ENCODE assay signal across 10 cellular contexts in genomic region chr17:61249649-61250301, GRCh38.
A peak's percentile ranks its signal among the peaks of the same experiment; 100 is the strongest.
DNase-seq lines count a peak whose midpoint lies in the region; ATAC-seq, FAIRE-seq and TF ChIP-seq lines count a peak whose summit lies in the region.
"Had no signal": no experiment of that assay in that cellular context is flagged by ENCODE, and none has a peak within 500 bp of the region (broad histone marks: within the 10 kb centered on the region; RNA-seq: fewer than 3 reads in every experiment).

No MANE protein-coding gene starts in this region.

- no peak for TF ChIP-seq POLR2A in testis (IDR thresholded peaks at IDR 0.05)

- intact Hi-C loops in left lung (cut with DNase I), result no loop called here
- intact Hi-C loops in testis (cut with DNase I; ENCODE audit: low total_unique reads), result loop anchor here (10.0 kb wide), 1 partner anchor 155 kb away; no protein-coding TSS in a partner anchor
- intact Hi-C loops in head of caudate nucleus (cut with DNase I), result no loop called here

- H3K9me3 ChIP-seq in left lung (no peaks in the 10 kb centered on the region), testis (no peaks in the 10 kb centered on the region)

- H3K4me1 ChIP-seq in left lung (peaks cover 30 to 60% of the 10 kb centered on the region in 2 donors), testis (peaks cover 46% of the 10 kb centered on the region)

- H3K27ac ChIP-seq in HL-60 (replicated peaks) (peak overlapping the region; percentile 97), left lung (peak overlapping the region; percentile 50 to 89), testis (peak overlapping the region; percentile 20 to 65)

- no peaks in the 10 kb centered on the region for H3K36me3 ChIP-seq in left lung
- H3K36me3 ChIP-seq in testis (ENCODE audit: low read depth, missing control alignments), result no peaks in the 10 kb centered on the region

- DNase-seq in HL-60 (ENCODE audit: low read depth in 1 of 2, low spot score in 1 of 2) (no peak), SK-MEL-5 (ENCODE audit: low read depth, low spot score) (peak; percentile 48), left lung (no peak), testis (no peak), HTR-8/SVneo (ENCODE audit: insufficient read length, low spot score) (no peak), head of caudate nucleus (no peak)
- DNase-seq in activated CD4-positive, alpha-beta T cell treated with anti-CD3 and anti-CD28 coated beads for 48 hours, result no peak
- DNase-seq: activated CD8-positive, alpha-beta memory T cell treated with anti-CD3 and anti-CD28 coated beads for 24 hours; NCI-H2081 treated with DMSO at 0.1 percent for 48 hours had no signal

- H3K4me3 ChIP-seq in HL-60 (replicated peaks; ENCODE audit: insufficient read depth, low read length) (no peak overlapping the region), left lung (no peak overlapping the region), testis (no peak overlapping the region)
- H3K4me3 ChIP-seq: lung had no signal

- 68 to 69% methylated on average over 4 of the region's 4 CpGs for WGBS in testis, 2 donors

- no peak for ATAC-seq in left lung

- no peak for TF ChIP-seq CTCF in HL-60 (IDR thresholded peaks at IDR 0.05; ENCODE audit: insufficient read depth, low read length)
- TF ChIP-seq CTCF in left lung (IDR thresholded peaks at IDR 0.05), result no peak
- no peak for TF ChIP-seq CTCF in testis (IDR thresholded peaks at IDR 0.05)

- no peak for FAIRE-seq in HTR-8/SVneo (lab: Jason Lieb, UNC)

- in situ Hi-C loops in SK-MEL-5 (cut with HindIII; ENCODE audit: low pct_unique_long_range_greater_than_20kb, low sequenced_read_pairs), result no loop called here

- H3K27me3 ChIP-seq in HL-60 (ENCODE audit: insufficient read depth, poor library complexity, severe bottlenecking) (no peaks in the 10 kb centered on the region), left lung (no peaks in the 10 kb centered on the region), testis (no peaks in the 10 kb centered on the region)

Comparison
In these comparisons a context has a peak if more than half of its experiments do, and no peak if none do; other contexts are left out.
1. H3K27ac ChIP-seq: peak in every context shown above with its lines; median percentile 97 in HL-60; 70 in left lung; 42 in testis.